25 cellular contexts compared by ENCODE assay signal in the genomic region with DNA sequence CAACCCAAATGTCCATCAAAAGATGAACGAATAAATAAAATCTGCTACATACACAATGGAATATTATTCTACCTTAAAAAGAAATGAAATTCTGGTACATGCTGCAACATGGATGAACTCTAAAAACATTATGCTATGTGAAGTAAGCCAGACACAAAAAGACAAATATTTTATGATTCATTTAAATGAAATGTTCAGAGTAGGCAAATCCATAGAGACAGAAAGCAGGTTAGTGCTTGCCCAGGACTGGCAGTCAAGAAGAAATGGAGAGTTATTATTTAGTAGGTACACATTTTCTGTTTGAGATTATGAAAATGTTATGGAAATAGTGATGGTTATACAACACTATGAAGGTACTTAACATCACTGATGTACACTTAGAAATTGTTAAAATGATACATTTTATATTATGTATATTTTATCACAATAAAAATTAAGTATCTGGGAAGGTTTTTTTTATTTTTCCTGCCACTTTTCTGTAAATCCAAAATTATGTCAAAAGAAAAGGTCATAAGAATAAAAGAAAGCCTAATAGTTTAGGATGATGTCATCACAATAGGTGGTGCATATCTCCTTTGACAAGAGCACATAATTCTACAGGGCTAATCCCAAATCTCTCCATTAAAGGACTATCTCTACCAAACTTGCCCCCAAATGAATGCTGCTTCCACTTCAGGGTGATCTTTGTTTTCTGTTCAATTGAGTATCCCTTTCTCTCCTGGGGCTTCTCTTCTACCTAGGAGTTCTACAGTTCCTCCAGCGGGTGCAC. TPM values are rescaled to one million over a fixed set of nuclear protein-coding genes. Genes with fewer than 3 reads are reported as not detected.
DNase-seq lines count a peak whose midpoint lies in the region; ATAC-seq, FAIRE-seq and TF ChIP-seq lines count a peak whose summit lies in the region.
"Had no signal": no experiment of that assay in that cellular context is flagged by ENCODE, and none has a peak within 500 bp of the region (broad histone marks: within the 10 kb centered on the region; RNA-seq: fewer than 3 reads in every experiment).

No MANE protein-coding gene starts in this region.

- intact Hi-C loops in HepG2 (cut with micrococcal nuclease; ENCODE audit: unreplicated experiment) (no loop called here), right lobe of liver (cut with DNase I) (no loop called here)
- intact Hi-C loops in activated CD4-positive, alpha-beta T cell treated with anti-CD3 and anti-CD28 coated beads for 36 hours (cut with DNase I, micrococcal nuclease) = no loop called here

- no peak for FAIRE-seq in HepG2 (lab: Jason Lieb, UNC)
- FAIRE-seq: H54 had no signal

- WGBS in HepG2 (ENCODE audit: low lambda C conversion rate) = 13% methylated on average over 2 of the region's 2 CpGs
- WGBS in right lobe of liver (ENCODE audit: insufficient coverage, low coverage, low lambda C conversion rate, missing lambda C conversion rate) = 81% methylated on average over 2 of the region's 2 CpGs

- H3K9ac ChIP-seq in HepG2 (ENCODE audit: insufficient read depth, low read depth, low read length) = no peak overlapping the region

- no peak for ATAC-seq in HepG2
- no peak for ATAC-seq in right lobe of liver
- ATAC-seq in RWPE2 (ENCODE audit: low read depth) = peak; percentile 98
- ATAC-seq in esophagus mucosa = peak; percentile 78
- no peak for ATAC-seq in activated CD4-positive, alpha-beta T cell treated with anti-CD3 and anti-CD28 coated beads for 36 hours

- H3K4me3 ChIP-seq in HepG2 (replicated peaks in 1 of 3; ENCODE audit: insufficient read depth in 1 of 3, low read depth in 2 of 3, low read length in 3 of 3) (no peak overlapping the region), right lobe of liver (no peak overlapping the region), RWPE2 (ENCODE audit: severe bottlenecking) (no peak overlapping the region), foreskin fibroblast (ENCODE audit: low read depth in 1 of 2, low read length in 2 of 2) (no peak overlapping the region)

- TF ChIP-seq EP300 in HepG2 (IDR thresholded peaks at IDR 0.05; ENCODE audit: low read depth in 2 of 2, low read length in 2 of 2) = no peak
- TF ChIP-seq EP300 in HepG2 (CRISPR knock-in tag; IDR thresholded peaks at IDR 0.05; ENCODE audit: borderline replicate concordance) = no peak

- no TSS peak for BruUV-seq in HepG2 (replicated peaks; lab: Mats Ljungman, UMichigan)

- no peak overlapping the region for H2AFZ ChIP-seq in HepG2 (ENCODE audit: low read length)

- H3K4me1 ChIP-seq in HepG2 (ENCODE audit: insufficient read depth, low read length) (no peaks in the 10 kb centered on the region), right lobe of liver (no peaks in the 10 kb centered on the region), RWPE2 (ENCODE audit: insufficient read depth, poor library complexity, severe bottlenecking) (peaks cover 24% of the 10 kb centered on the region)

- no peaks in the 10 kb centered on the region for H3K79me2 ChIP-seq in HepG2 (ENCODE audit: insufficient read depth, low read length)

- no peak for TF ChIP-seq POLR2A in HepG2 (IDR thresholded peaks at IDR 0.05; ENCODE audit: insufficient read depth in 1 of 2, low read depth in 2 of 2, low read length in 2 of 2)
- no peak for TF ChIP-seq POLR2A in right lobe of liver (IDR thresholded peaks at IDR 0.05)

- peaks cover 7% of the 10 kb centered on the region for H3K4me1 Mint-ChIP-seq in activated CD4-positive, alpha-beta T cell treated with anti-CD3 and anti-CD28 coated beads for 36 hours

- H3K36me3 ChIP-seq in HepG2 (replicated peaks in 1 of 2; ENCODE audit: control insufficient read depth in 1 of 2, insufficient read depth in 2 of 2, low read length in 2 of 2) = no peaks in the 10 kb centered on the region
- H3K36me3 ChIP-seq in right lobe of liver = no peaks in the 10 kb centered on the region
- H3K36me3 ChIP-seq in RWPE2 (ENCODE audit: low read depth) = no peaks in the 10 kb centered on the region

- POLR2A ChIA-PET in HepG2 (lab: Yijun Ruan, JAX) = no interaction called here
- POLR2A ChIA-PET in activated CD4-positive, alpha-beta T cell treated with anti-CD3 and anti-CD28 coated beads for 36 hours (lab: Charles Lee) = no interaction called here

- no peaks in the 10 kb centered on the region for H3K9me3 ChIP-seq in HepG2 (ENCODE audit: low read length)
- H3K9me3 ChIP-seq in right lobe of liver = no peaks in the 10 kb centered on the region
- H3K9me3 ChIP-seq in RWPE2 (ENCODE audit: severe bottlenecking) = no peaks in the 10 kb centered on the region

- in situ Hi-C loops in HepG2 (cut with HindIII; ENCODE audit: extremely low pct_ligation_motif_present, low pct_unique_long_range_greater_than_20kb) (no loop called here), GM13977 (cut with MboI; ENCODE audit: low pct_unique_long_range_greater_than_20kb, low sequenced_read_pairs, unreplicated experiment) (no loop called here)

- no peak for TF ChIP-seq CTCF in HepG2 (CRISPR knock-in tag; IDR thresholded peaks at IDR 0.05)
- TF ChIP-seq CTCF in right lobe of liver (IDR thresholded peaks at IDR 0.05) = no peak
- TF ChIP-seq CTCF in RWPE2 (IDR thresholded peaks at IDR 0.05; ENCODE audit: poor library complexity, severe bottlenecking) = no peak
- TF ChIP-seq CTCF in GM13977 (IDR thresholded peaks at IDR 0.05; ENCODE audit: extremely low read depth, insufficient read depth, missing control alignments) = no peak
- no peak for TF ChIP-seq CTCF in foreskin fibroblast (IDR thresholded peaks at IDR 0.05; ENCODE audit: low read depth, low read length)

- H3K27ac Mint-ChIP-seq in activated CD4-positive, alpha-beta T cell treated with anti-CD3 and anti-CD28 coated beads for 36 hours = no peak overlapping the region
- H3K27ac Mint-ChIP-seq: CD8-positive, alpha-beta memory T cell had no signal

- H3K9me3 Mint-ChIP-seq in activated CD4-positive, alpha-beta T cell treated with anti-CD3 and anti-CD28 coated beads for 36 hours (ENCODE audit: low read depth) = peaks cover 2% of the 10 kb centered on the region

- no peak for DNase-seq in HepG2 (ENCODE audit: low spot score)
- DNase-seq in right lobe of liver = no peak
- no peak for DNase-seq in RWPE2 (ENCODE audit: low spot score)
- DNase-seq in activated CD4-positive, alpha-beta T cell treated with anti-CD3 and anti-CD28 coated beads for 36 hours = no peak
- DNase-seq in GM19240 (ENCODE audit: insufficient read length, low spot score) = no peak
- DNase-seq in GM13977 (ENCODE audit: low spot score) = no peak
- no peak for DNase-seq in foreskin fibroblast
- DNase-seq: 8988T; Calu3; CD8-positive, alpha-beta memory T cell; DMS53; GF-D8; KG1; MV-4-11; NCI-H1694; NCI-H2081; NCI-H2171; NCI-H345; NCI-H524; SHP77 had no signal

- H3K4me3 Mint-ChIP-seq in activated CD4-positive, alpha-beta T cell treated with anti-CD3 and anti-CD28 coated beads for 36 hours = no peak overlapping the region
- H3K4me3 Mint-ChIP-seq: CD8-positive, alpha-beta memory T cell had no signal

- CTCF ChIA-PET in HepG2 (lab: Yijun Ruan, JAX; ENCODE audit: low intra/inter-chr PET ratio, low total read pairs) = no interaction called here
- CTCF ChIA-PET in activated CD4-positive, alpha-beta T cell treated with anti-CD3 and anti-CD28 coated beads for 36 hours (lab: Charles Lee) = no interaction called here

- H3K27ac ChIP-seq in HepG2 (ENCODE audit: extremely low read length, insufficient read depth, low read length) (no peak overlapping the region), right lobe of liver (no peak overlapping the region), RWPE2 (ENCODE audit: poor library complexity, severe bottlenecking) (peak overlapping the region; percentile 89)
- H3K27ac ChIP-seq: C4-2B had no signal

- TF ChIP-seq RAD21 in HepG2 (CRISPR knock-in tag; IDR thresholded peaks at IDR 0.05) = no peak

- H4K20me1 ChIP-seq in HepG2 (ENCODE audit: insufficient read depth, low read length) = no peaks in the 10 kb centered on the region

- H3K4me2 ChIP-seq in HepG2 (ENCODE audit: low read depth, low read length) = no peak overlapping the region

- H3K27me3 ChIP-seq in HepG2 (ENCODE audit: control insufficient read depth in 1 of 2, insufficient read depth in 2 of 2, low read length in 2 of 2) (no peaks in the 10 kb centered on the region), right lobe of liver (no peaks in the 10 kb centered on the region), RWPE2 (ENCODE audit: insufficient read depth, poor library complexity, severe bottlenecking) (no peaks in the 10 kb centered on the region)

- H3K27me3 Mint-ChIP-seq in activated CD4-positive, alpha-beta T cell treated with anti-CD3 and anti-CD28 coated beads for 36 hours = peaks cover 12% of the 10 kb centered on the region

- H3K36me3 Mint-ChIP-seq in activated CD4-positive, alpha-beta T cell treated with anti-CD3 and anti-CD28 coated beads for 36 hours (ENCODE audit: low read depth) = no peaks in the 10 kb centered on the region

RNA-seq across cellular contexts. Expression of gene FCER1A, which starts 40.2 kb away (rescaled TPM):
- total RNA-seq in HepG2 (2016; rRNA removed; fragmentation: Illumina TruSeq; extraction: Trizol) (not detected in 2 replicates), right lobe of liver (under 1 TPM in 1 of 6 experiments, not detected in 5; 0.24 TPM), esophagus mucosa (0.16 TPM)
- not detected in 2 replicates for total RNA-seq in HepG2 (2016; cell fraction: cytosol; rRNA removed; fragmentation: Illumina TruSeq; extraction: Trizol; ENCODE audit: low read depth)
- not detected in 2 replicates for total RNA-seq in HepG2 (2016; cell fraction: insoluble cytoplasmic fraction; rRNA removed; fragmentation: Illumina TruSeq; extraction: Trizol)
- not detected in 2 replicates for total RNA-seq in HepG2 (2016; cell fraction: membrane; rRNA removed; fragmentation: Illumina TruSeq; extraction: Trizol)
- not detected in 2 replicates for total RNA-seq in HepG2 (2016; cell fraction: nucleus; rRNA removed; fragmentation: Illumina TruSeq; extraction: Trizol)
- polyA plus RNA-seq in HepG2 (2011; rRNA removed) = not detected in 2 replicates
- polyA plus RNA-seq in HepG2 (2011; cell fraction: cytosol; rRNA removed) = not detected in 2 replicates
- polyA plus RNA-seq in HepG2 (2011; cell fraction: nucleus; rRNA removed) = not detected in 2 replicates
- polyA plus RNA-seq in HepG2 (2012) = not detected in 2 replicates
- polyA plus RNA-seq in HepG2 (2016; cell fraction: cytosol; fragmentation: Illumina TruSeq; extraction: Trizol; ENCODE audit: low read depth) = not detected in 2 replicates
- not detected in 2 replicates for polyA plus RNA-seq in HepG2 (2016; cell fraction: insoluble cytoplasmic fraction; fragmentation: Illumina TruSeq; extraction: Trizol; ENCODE audit: low read depth)
- polyA plus RNA-seq in HepG2 (2016; cell fraction: membrane; fragmentation: Illumina TruSeq; extraction: Trizol; ENCODE audit: low read depth) = not detected in 2 replicates
- not detected in 2 replicates for polyA plus RNA-seq in HepG2 (2016; cell fraction: nucleus; fragmentation: Illumina TruSeq; extraction: Trizol; ENCODE audit: insufficient read depth, low read depth)
- not detected in 2 replicates for polyA minus RNA-seq in HepG2 (2011; rRNA and poly(A)+ RNA removed; ENCODE audit: low replicate concordance)
- polyA minus RNA-seq in HepG2 (2011; cell fraction: cytosol; rRNA and poly(A)+ RNA removed) = not detected in 2 replicates
- not detected in 2 replicates for polyA minus RNA-seq in HepG2 (2011; cell fraction: nucleus; rRNA and poly(A)+ RNA removed)
- total RNA-seq in activated CD4-positive, alpha-beta T cell treated with anti-CD3 and anti-CD28 coated beads for 36 hours = not detected
- total RNA-seq: Calu3; CD8-positive, alpha-beta memory T cell; HT-29; OCI-LY7 had no signal
- polyA plus RNA-seq: CD8-positive, alpha-beta memory T cell had no signal

RNA-seq across cellular contexts. Expression of gene ACKR1, which starts 57.2 kb away (rescaled TPM):
- not detected in 2 replicates for total RNA-seq in HepG2 (2016; rRNA removed; fragmentation: Illumina TruSeq; extraction: Trizol)
- not detected in 2 replicates for total RNA-seq in HepG2 (2016; cell fraction: cytosol; rRNA removed; fragmentation: Illumina TruSeq; extraction: Trizol; ENCODE audit: low read depth)
- not detected in 2 replicates for total RNA-seq in HepG2 (2016; cell fraction: insoluble cytoplasmic fraction; rRNA removed; fragmentation: Illumina TruSeq; extraction: Trizol)
- not detected in 2 replicates for total RNA-seq in HepG2 (2016; cell fraction: membrane; rRNA removed; fragmentation: Illumina TruSeq; extraction: Trizol)
- not detected in 2 replicates for total RNA-seq in HepG2 (2016; cell fraction: nucleus; rRNA removed; fragmentation: Illumina TruSeq; extraction: Trizol)
- not detected in 2 replicates for polyA plus RNA-seq in HepG2 (2011; rRNA removed)
- polyA plus RNA-seq in HepG2 (2011; cell fraction: cytosol; rRNA removed) = not detected in 2 replicates
- not detected in 2 replicates for polyA plus RNA-seq in HepG2 (2011; cell fraction: nucleus; rRNA removed)
- polyA plus RNA-seq in HepG2 (2012) = not detected in 2 replicates
- polyA plus RNA-seq in HepG2 (2016; cell fraction: cytosol; fragmentation: Illumina TruSeq; extraction: Trizol; ENCODE audit: low read depth) = not detected in 2 replicates
- polyA plus RNA-seq in HepG2 (2016; cell fraction: insoluble cytoplasmic fraction; fragmentation: Illumina TruSeq; extraction: Trizol; ENCODE audit: low read depth) = not detected in 2 replicates
- polyA plus RNA-seq in HepG2 (2016; cell fraction: membrane; fragmentation: Illumina TruSeq; extraction: Trizol; ENCODE audit: low read depth) = not detected in 2 replicates
- polyA plus RNA-seq in HepG2 (2016; cell fraction: nucleus; fragmentation: Illumina TruSeq; extraction: Trizol; ENCODE audit: insufficient read depth, low read depth) = not detected in 2 replicates
- not detected in 2 replicates for polyA minus RNA-seq in HepG2 (2011; rRNA and poly(A)+ RNA removed; ENCODE audit: low replicate concordance)
- polyA minus RNA-seq in HepG2 (2011; cell fraction: cytosol; rRNA and poly(A)+ RNA removed) = not detected in 2 replicates
- polyA minus RNA-seq in HepG2 (2011; cell fraction: nucleus; rRNA and poly(A)+ RNA removed) = not detected in 2 replicates
- total RNA-seq in right lobe of liver = under 1 TPM in 4 of 6 experiments, not detected in 2; 0.12 to 0.53 (median 0.39) TPM
- 17.6 TPM for total RNA-seq in esophagus mucosa
- total RNA-seq in activated CD4-positive, alpha-beta T cell treated with anti-CD3 and anti-CD28 coated beads for 36 hours = not detected
- total RNA-seq: Calu3; CD8-positive, alpha-beta memory T cell; HT-29; OCI-LY7 had no signal
- polyA plus RNA-seq: CD8-positive, alpha-beta memory T cell had no signal

Comparison
In these comparisons a context has a peak if more than half of its experiments do, and no peak if none do; other contexts are left out.
1. ATAC-seq: peak in RWPE2 (single experiment) and esophagus mucosa (single experiment); none in HepG2 (single experiment), right lobe of liver (0 of 4) and activated CD4-positive, alpha-beta T cell treated with anti-CD3 and anti-CD28 coated beads for 36 hours (single experiment).
2. RNA of gene ACKR1, which starts 57.2 kb away (total RNA-seq): 17.6 TPM in esophagus mucosa (single experiment); 0.12 to 0.53 TPM in right lobe of liver, not detected in activated CD4-positive, alpha-beta T cell treated with anti-CD3 and anti-CD28 coated beads for 36 hours and not detected in HepG2; every median in the first group is over 10 times any median in the second.